In the genomic region with DNA sequence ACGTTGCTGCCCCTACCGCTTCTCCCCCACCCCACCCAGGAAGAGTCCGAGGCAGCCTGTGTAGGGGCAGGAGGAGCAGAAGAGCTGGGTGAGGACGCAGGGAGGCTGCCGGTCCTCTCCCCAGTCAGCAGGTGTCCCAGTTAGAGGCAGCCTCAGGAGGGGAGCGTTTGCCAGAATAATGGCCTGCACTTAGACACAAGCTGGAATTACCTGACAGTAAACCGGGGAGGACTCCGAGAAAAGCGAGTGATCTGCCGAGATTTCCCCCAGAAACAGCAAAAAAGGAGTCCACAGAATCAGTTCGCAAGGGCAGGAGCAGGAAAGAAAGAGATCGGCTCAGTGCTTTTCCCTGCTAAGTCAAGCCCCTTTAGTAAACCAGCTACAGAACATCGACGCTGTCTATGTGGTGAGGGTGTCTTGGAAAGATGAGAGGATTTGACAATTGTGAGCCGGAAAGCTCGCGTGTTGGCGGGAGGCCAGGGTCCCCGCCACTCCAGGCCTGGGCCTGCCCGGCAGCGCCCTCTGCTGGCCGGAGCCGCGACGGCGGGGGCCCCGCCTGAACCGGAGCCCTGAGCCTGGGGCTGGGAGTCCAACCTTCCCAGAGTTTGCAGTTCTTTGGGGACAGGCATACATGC, we compare ENCODE assay signal across 1 cellular context.
TF ChIP-seq lines count a peak whose summit lies in the region.

No MANE protein-coding gene starts in this region.

TF ChIP-seq in HepG2, 621 proteins besides CTCF, POLR2A, EP300 and RAD21 (continued from another document and continues in another):
- TF ChIP-seq KAT2B (IDR thresholded peaks at IDR 0.05; ENCODE audit: borderline replicate concordance, low read depth, low read length): no peak
- peak; percentile 54; the same call in 1 of the 2 replicates for TF ChIP-seq ZNF264 (CRISPR knock-in tag; IDR thresholded peaks at IDR 0.05)
- TF ChIP-seq, protein P1, sequence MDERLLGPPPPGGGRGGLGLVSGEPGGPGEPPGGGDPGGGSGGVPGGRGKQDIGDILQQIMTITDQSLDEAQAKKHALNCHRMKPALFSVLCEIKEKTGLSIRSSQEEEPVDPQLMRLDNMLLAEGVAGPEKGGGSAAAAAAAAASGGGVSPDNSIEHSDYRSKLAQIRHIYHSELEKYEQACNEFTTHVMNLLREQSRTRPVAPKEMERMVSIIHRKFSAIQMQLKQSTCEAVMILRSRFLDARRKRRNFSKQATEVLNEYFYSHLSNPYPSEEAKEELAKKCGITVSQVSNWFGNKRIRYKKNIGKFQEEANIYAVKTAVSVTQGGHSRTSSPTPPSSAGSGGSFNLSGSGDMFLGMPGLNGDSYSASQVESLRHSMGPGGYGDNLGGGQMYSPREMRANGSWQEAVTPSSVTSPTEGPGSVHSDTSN (CRISPR knock-in tag; IDR thresholded peaks at IDR 0.05): no peak
- TF ChIP-seq SRSF9 (IDR thresholded peaks at IDR 0.05; ENCODE audit: borderline replicate concordance, insufficient read depth, low read depth, low read length, poor library complexity, severe bottlenecking): no peak
- no peak; the same call in 1 of the 2 replicates for TF ChIP-seq RFXAP (CRISPR knock-in tag; IDR thresholded peaks at IDR 0.05; ENCODE audit: borderline replicate concordance)
- TF ChIP-seq HNF1A (IDR thresholded peaks at IDR 0.05; ENCODE audit: low read depth): no peak
- no peak for TF ChIP-seq HNF1A (CRISPR knock-in tag; IDR thresholded peaks at IDR 0.05; ENCODE audit: borderline replicate concordance)
- TF ChIP-seq HIC2 (CRISPR knock-in tag; IDR thresholded peaks at IDR 0.05; ENCODE audit: low read depth): no peak
- TF ChIP-seq DR1 (CRISPR knock-in tag; IDR thresholded peaks at IDR 0.05): no peak
- TF ChIP-seq CENPT (CRISPR knock-in tag; IDR thresholded peaks at IDR 0.05; ENCODE audit: low read depth): no peak
- TF ChIP-seq HDAC6 (IDR thresholded peaks at IDR 0.05; ENCODE audit: low read depth, low read length): no peak
- peak; percentile 25; the same call in 1 of the 2 replicates for TF ChIP-seq ZNF136 (CRISPR knock-in tag; IDR thresholded peaks at IDR 0.05; ENCODE audit: low read depth)
- TF ChIP-seq ZNF558 (CRISPR knock-in tag; IDR thresholded peaks at IDR 0.05; ENCODE audit: borderline replicate concordance): no peak
- no peak for TF ChIP-seq ZNF224 (CRISPR knock-in tag; IDR thresholded peaks at IDR 0.05)
- no peak for TF ChIP-seq ZNF281 (CRISPR knock-in tag; IDR thresholded peaks at IDR 0.05; ENCODE audit: borderline replicate concordance)
- TF ChIP-seq, protein P2, sequence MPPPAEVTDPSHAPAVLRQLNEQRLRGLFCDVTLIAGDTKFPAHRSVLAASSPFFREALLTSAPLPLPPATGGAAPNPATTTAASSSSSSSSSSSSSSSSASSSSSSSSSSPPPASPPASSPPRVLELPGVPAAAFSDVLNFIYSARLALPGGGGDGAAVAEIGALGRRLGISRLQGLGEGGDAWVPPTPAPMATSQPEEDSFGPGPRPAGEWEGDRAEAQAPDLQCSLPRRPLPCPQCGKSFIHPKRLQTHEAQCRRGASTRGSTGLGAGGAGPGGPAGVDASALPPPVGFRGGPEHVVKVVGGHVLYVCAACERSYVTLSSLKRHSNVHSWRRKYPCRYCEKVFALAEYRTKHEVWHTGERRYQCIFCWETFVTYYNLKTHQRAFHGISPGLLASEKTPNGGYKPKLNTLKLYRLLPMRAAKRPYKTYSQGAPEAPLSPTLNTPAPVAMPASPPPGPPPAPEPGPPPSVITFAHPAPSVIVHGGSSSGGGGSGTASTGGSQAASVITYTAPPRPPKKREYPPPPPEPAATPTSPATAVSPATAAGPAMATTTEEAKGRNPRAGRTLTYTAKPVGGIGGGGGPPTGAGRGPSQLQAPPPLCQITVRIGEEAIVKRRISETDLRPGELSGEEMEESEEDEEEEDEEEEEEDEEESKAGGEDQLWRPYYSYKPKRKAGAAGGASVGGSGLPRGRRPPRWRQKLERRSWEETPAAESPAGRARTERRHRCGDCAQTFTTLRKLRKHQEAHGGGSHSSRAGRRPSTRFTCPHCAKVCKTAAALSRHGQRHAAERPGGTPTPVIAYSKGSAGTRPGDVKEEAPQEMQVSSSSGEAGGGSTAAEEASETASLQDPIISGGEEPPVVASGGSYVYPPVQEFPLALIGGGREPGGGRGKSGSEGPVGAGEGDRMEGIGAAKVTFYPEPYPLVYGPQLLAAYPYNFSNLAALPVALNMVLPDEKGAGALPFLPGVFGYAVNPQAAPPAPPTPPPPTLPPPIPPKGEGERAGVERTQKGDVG (CRISPR knock-in tag; IDR thresholded peaks at IDR 0.05; ENCODE audit: borderline replicate concordance): no peak
- TF ChIP-seq MTA3 (CRISPR knock-in tag; IDR thresholded peaks at IDR 0.05): no peak
- TF ChIP-seq TAF1 (CRISPR knock-in tag; IDR thresholded peaks at IDR 0.05): no peak
- peak; percentile 81 for TF ChIP-seq ERF (CRISPR knock-in tag; IDR thresholded peaks at IDR 0.05)
- peak; percentile 83 for TF ChIP-seq MYPOP (CRISPR knock-in tag; IDR thresholded peaks at IDR 0.05)
- TF ChIP-seq MZF1 (CRISPR knock-in tag; IDR thresholded peaks at IDR 0.05; ENCODE audit: borderline replicate concordance): no peak
- TF ChIP-seq ZIK1 (CRISPR knock-in tag; IDR thresholded peaks at IDR 0.05; ENCODE audit: borderline replicate concordance, low read depth): no peak; the same call in 1 of the 2 replicates
- no peak for TF ChIP-seq NR2F2 (IDR thresholded peaks at IDR 0.05; ENCODE audit: borderline replicate concordance, low read depth)
- no peak for TF ChIP-seq ZNF282 (IDR thresholded peaks at IDR 0.05; ENCODE audit: partially characterized antibody)
- TF ChIP-seq ZBED4 (CRISPR knock-in tag; IDR thresholded peaks at IDR 0.05; ENCODE audit: borderline replicate concordance): no peak
- no peak for TF ChIP-seq MBD4 (IDR thresholded peaks at IDR 0.05; ENCODE audit: borderline replicate concordance, low read length)
- TF ChIP-seq ZBTB1 (CRISPR knock-in tag; IDR thresholded peaks at IDR 0.05; ENCODE audit: borderline replicate concordance): no peak
- 0 out of 2 replicates have a peak, but pooled peaks have one; percentile 58 for TF ChIP-seq ZBTB34 (CRISPR knock-in tag; IDR thresholded peaks at IDR 0.05)
- TF ChIP-seq ZSCAN30 (CRISPR knock-in tag; IDR thresholded peaks at IDR 0.05): no peak
- TF ChIP-seq GABPB1 (CRISPR knock-in tag; IDR thresholded peaks at IDR 0.05): peak; percentile 77; the same call in 1 of the 2 replicates
- TF ChIP-seq PAF1 (CRISPR knock-in tag; IDR thresholded peaks at IDR 0.05): no peak
